ENCODE assay signal across 10 cellular contexts in the genomic region with DNA sequence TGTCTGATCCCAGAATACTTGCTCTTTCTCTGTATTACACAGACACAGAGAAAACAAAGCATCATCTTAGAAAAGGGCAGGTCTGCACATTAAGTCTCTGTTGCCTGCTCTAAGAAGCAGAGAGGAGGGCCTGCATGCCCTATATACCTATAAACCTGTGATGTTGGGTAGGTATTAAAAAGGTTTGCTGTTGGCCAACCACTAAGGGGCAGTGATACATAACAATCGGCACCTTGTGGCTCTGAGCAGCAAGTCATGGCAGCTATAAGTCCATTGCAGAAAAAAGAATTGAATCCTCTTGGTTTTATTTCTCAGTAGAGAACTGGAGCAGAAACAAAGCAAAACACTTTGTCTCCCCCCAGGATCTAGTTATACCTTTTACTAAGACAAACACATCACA.
DNase-seq lines count a peak whose midpoint lies in the region; ATAC-seq and TF ChIP-seq lines count a peak whose summit lies in the region.
"Had no signal": no experiment of that assay in that cellular context is flagged by ENCODE, and none has a peak within 500 bp of the region (broad histone marks: within the 10 kb centered on the region; RNA-seq: fewer than 3 reads in every experiment).

No MANE protein-coding gene starts in this region.

- peak; percentile 27 for DNase-seq in SIG-M5 treated with dmso at 0.1 percent for 504 hours (lab: John Stamatoyannopoulos, UW; ENCODE audit: unreplicated experiment)
- DNase-seq in SIG-M5 (lab: John Stamatoyannopoulos, UW) = no peak
- DNase-seq in SJCRH30 = peak; percentile 27 to 64
- peak; percentile 8 for DNase-seq in hepatic stellate cell (ENCODE audit: low spot score)
- DNase-seq in type B pancreatic cell (ENCODE audit: extremely low spot score, unreplicated experiment) = no peak
- DNase-seq in tibial nerve (ENCODE audit: low spot score in 2 of 2) = no peak
- DNase-seq in NCI-H2029 treated with DMSO at 0.1 percent for 48 hours (lab: John Stamatoyannopoulos, UW) = no peak
- DNase-seq: NCI-H526 treated with DMSO at 0.1 percent for 48 hours had no signal

- TF ChIP-seq POLR2A in tibial nerve (IDR thresholded peaks at IDR 0.05) = no peak

- no peak for TF ChIP-seq EP300 in tibial nerve (IDR thresholded peaks at IDR 0.05)

- no peaks in the 10 kb centered on the region for H3K9me3 ChIP-seq in SJCRH30 (replicated peaks)
- H3K9me3 ChIP-seq in tibial nerve = no peaks in the 10 kb centered on the region
- H3K9me3 ChIP-seq: BLaER1 treated with 17β-estradiol and CSF1 and Interleukin-3, amounts not matched to agents 10 nM and 100 nM had no signal

- TF ChIP-seq CTCF in type B pancreatic cell (conservative IDR thresholded peaks at IDR 0.05) (peak; percentile 67), tibial nerve (IDR thresholded peaks at IDR 0.05) (no peak)

- ATAC-seq in HG02623 (IDR thresholded peaks at IDR 0.05; ENCODE audit: unreplicated experiment) = no peak

- H3K27me3 Mint-ChIP-seq in type B pancreatic cell = no peaks in the 10 kb centered on the region

- no peaks in the 10 kb centered on the region for H3K36me3 Mint-ChIP-seq in type B pancreatic cell

- no peak overlapping the region for H3K27ac ChIP-seq in SJCRH30
- H3K27ac ChIP-seq in tibial nerve = no peak overlapping the region
- H3K27ac ChIP-seq: BLaER1 treated with 17β-estradiol and CSF1 and Interleukin-3, amounts not matched to agents 10 nM and 100 nM had no signal

- H3K27ac Mint-ChIP-seq in type B pancreatic cell = no peak overlapping the region

- H3K4me1 Mint-ChIP-seq in type B pancreatic cell (ENCODE audit: unreplicated experiment) = peaks cover 22% of the 10 kb centered on the region

- 48 to 67% methylated on average over 1 of the region's 1 CpG for WGBS in tibial nerve, 2 donors

- H3K36me3 ChIP-seq in SJCRH30 (no peaks in the 10 kb centered on the region), tibial nerve (no peaks in the 10 kb centered on the region)
- H3K36me3 ChIP-seq: BLaER1 treated with 17β-estradiol and CSF1 and Interleukin-3, amounts not matched to agents 10 nM and 100 nM had no signal

- H3K4me3 ChIP-seq in SJCRH30 (no peak overlapping the region), tibial nerve (no peak overlapping the region)
- H3K4me3 ChIP-seq: BLaER1 treated with 17β-estradiol and CSF1 and Interleukin-3, amounts not matched to agents 10 nM and 100 nM had no signal

- no peak overlapping the region for H3K4me3 Mint-ChIP-seq in type B pancreatic cell

- H3K4me1 ChIP-seq in SJCRH30 (peaks cover 8% of the 10 kb centered on the region; the same call in 1 of the 2 replicates), tibial nerve (peaks cover 0 to 15% (median 0%) of the 10 kb centered on the region in 4 donors)
- H3K4me1 ChIP-seq: BLaER1 treated with 17β-estradiol and CSF1 and Interleukin-3, amounts not matched to agents 10 nM and 100 nM had no signal

- H3K9me3 Mint-ChIP-seq in type B pancreatic cell = no peaks in the 10 kb centered on the region

- H3K27me3 ChIP-seq in SJCRH30 (no peaks in the 10 kb centered on the region), tibial nerve (no peaks in the 10 kb centered on the region)
- H3K27me3 ChIP-seq: BLaER1 treated with 17β-estradiol and CSF1 and Interleukin-3, amounts not matched to agents 10 nM and 100 nM had no signal

Comparison
In these comparisons a context has a peak if more than half of its experiments do, and no peak if none do; other contexts are left out.
1. DNase-seq: peak in SIG-M5 treated with dmso at 0.1 percent for 504 hours (single experiment), SJCRH30 (2 of 2) and hepatic stellate cell (single experiment); none in SIG-M5 (single experiment), type B pancreatic cell (single experiment), tibial nerve (0 of 2) and NCI-H2029 treated with DMSO at 0.1 percent for 48 hours (single experiment).